8 cellular contexts compared by ENCODE assay signal in the genomic region with DNA sequence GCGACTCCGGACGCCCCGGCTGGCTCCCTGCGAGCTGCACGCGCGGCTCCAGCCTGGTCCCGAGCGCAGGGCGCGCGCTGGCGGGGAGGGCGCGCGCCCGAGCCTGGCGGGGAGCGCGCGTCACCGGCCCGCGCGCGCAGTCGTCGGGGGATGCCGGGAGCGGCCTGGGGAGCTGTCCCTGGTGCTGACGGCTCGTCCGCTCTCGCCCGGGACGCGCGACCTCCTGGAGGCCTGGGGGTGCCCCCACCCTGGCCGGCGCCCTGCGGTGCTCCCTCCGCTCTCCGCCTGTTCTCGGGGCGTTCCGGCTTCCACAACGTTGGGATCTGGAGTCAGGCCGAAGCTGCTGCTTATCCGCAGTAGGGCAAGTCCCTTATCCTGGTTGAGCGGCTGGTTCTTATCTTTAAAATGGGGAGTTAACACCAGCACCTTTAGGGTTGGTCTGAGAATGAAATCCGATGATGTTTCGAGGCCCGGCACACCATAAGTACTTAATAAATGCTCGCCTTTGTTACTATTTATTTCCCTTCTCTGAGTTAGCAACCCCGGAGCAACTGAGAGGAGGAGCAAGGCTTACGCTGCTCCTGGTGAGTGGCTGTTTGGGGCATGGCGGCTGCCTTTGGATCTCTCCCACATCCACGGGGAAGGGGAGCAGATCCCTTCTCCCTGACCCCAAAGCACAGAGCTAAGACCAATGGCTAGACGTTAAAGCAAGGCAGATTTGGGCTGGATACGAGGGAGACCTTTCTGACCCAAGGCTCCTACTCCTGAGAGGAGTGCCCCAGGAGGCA. TPM values are rescaled to one million over a fixed set of nuclear protein-coding genes. Genes with fewer than 3 reads are reported as not detected.
DNase-seq lines count a peak whose midpoint lies in the region; ATAC-seq, FAIRE-seq and TF ChIP-seq lines count a peak whose summit lies in the region.

A gene (minus strand): TSS at position 79 of the 788 bp plus-strand sequence. CDS start 29,166 bp downstream, outside the sequence.

- intact Hi-C loops in kidney (cut with DNase I) = no loop called here

- no peak for FAIRE-seq in kidney (lab: Jason Lieb, UNC)

- no peaks in the 10 kb centered on the region for H3K9me3 ChIP-seq in kidney (ENCODE audit: control insufficient read depth in 1 of 2, low read length in 2 of 2)

- no peaks in the 10 kb centered on the region for H3K4me1 ChIP-seq in kidney (ENCODE audit: control insufficient read depth in 1 of 2, insufficient read depth in 1 of 2, low read depth in 1 of 2, low read length in 2 of 2)

- no peak within 1 kb of the TSS for H3K9ac ChIP-seq in kidney (ENCODE audit: low read length in 2 of 2)

- H3K4me3 ChIP-seq in kidney (ENCODE audit: low read length in 2 of 2) = no peak within 1 kb of the TSS

- no peak within 1 kb of the TSS for H3K27ac ChIP-seq in kidney (ENCODE audit: low read depth in 2 of 2, low read length in 2 of 2)

- no peak for TF ChIP-seq CTCF in kidney (IDR thresholded peaks at IDR 0.05; ENCODE audit: borderline replicate concordance, extremely low read depth, insufficient read depth)

- peak; percentile 85 for DNase-seq in AG20443 (ENCODE audit: low spot score)
- DNase-seq in NCI-H2196 (lab: John Stamatoyannopoulos, UW; ENCODE audit: unreplicated experiment) = peak; percentile 74
- peak; percentile 85 for DNase-seq in astrocyte of the hippocampus (ENCODE audit: low read depth, low spot score)
- DNase-seq in kidney = peak; percentile 82
- peak; percentile 59 for DNase-seq in stimulated activated CD8-positive, alpha-beta memory T cell treated with anti-CD3 and anti-CD28 coated beads, Interleukin-4, amount 100 ng/mL, for 48 hours
- no peak for DNase-seq in SK-N-DZ (ENCODE audit: low spot score)

- no peak for ATAC-seq in GM21717 (IDR thresholded peaks at IDR 0.05; ENCODE audit: unreplicated experiment)
- ATAC-seq in HG03159 (IDR thresholded peaks at IDR 0.05; ENCODE audit: unreplicated experiment) = no peak

- H3K36me3 ChIP-seq in kidney (ENCODE audit: control insufficient read depth in 1 of 2, insufficient read depth in 2 of 2, low read length in 2 of 2) = no peaks in the 10 kb centered on the region

RNA-seq across cellular contexts. Expression of the gene that starts here (rescaled TPM):
- total RNA-seq in kidney = 0.54 TPM
- polyA plus RNA-seq in kidney (ENCODE audit: insufficient read depth, low read depth, low replicate concordance) = not detected
- polyA plus RNA-seq in SK-N-DZ (2014; cell fraction: cytosol; rRNA removed) = 3.8 and 5.4 TPM in 2 replicates
- 4.3 and 7.0 TPM in 2 replicates for polyA plus RNA-seq in SK-N-DZ (2014; cell fraction: nucleus; rRNA removed)

Comparison
In these comparisons a context has a peak if more than half of its experiments do, and no peak if none do; other contexts are left out.
1. Peak in DNase-seq in kidney; RNA of the gene not detected or under 1 TPM.